In the genomic region with DNA sequence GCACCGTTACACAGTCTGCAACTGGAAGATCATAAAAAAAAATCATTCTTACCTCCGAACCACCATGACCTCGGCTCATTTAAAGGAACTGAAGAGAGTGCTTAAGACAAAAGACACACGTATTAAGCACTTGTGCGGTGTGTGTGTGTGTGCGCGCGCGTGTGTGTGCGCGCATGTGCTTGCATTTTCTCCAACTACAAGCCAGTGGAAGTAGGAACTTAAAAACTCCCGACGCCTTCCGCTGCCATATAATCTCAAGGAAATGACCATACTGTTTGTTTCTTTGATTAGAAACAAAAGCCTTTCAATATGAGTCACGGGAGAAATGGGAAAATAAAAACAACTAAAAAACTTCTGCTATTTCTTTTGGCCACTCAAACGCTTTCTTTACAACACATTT, we compare ENCODE assay signal across 11 cellular contexts. TPM values are rescaled to one million over a fixed set of nuclear protein-coding genes. Genes with fewer than 3 reads are reported as not detected.
DNase-seq lines count a peak whose midpoint lies in the region; ATAC-seq, FAIRE-seq and TF ChIP-seq lines count a peak whose summit lies in the region.
"Had no signal": no experiment of that assay in that cellular context is flagged by ENCODE, and none has a peak within 500 bp of the region (broad histone marks: within the 10 kb centered on the region; RNA-seq: fewer than 3 reads in every experiment).

No MANE protein-coding gene starts in this region.

- H3K9ac ChIP-seq in kidney (ENCODE audit: low read length in 2 of 2): no peak overlapping the region

- WGBS in suprapubic skin: 79% methylated on average over 16 of the region's 16 CpGs

- H3K27me3 ChIP-seq in suprapubic skin: no peaks in the 10 kb centered on the region

- ATAC-seq in activated CD4-positive, alpha-beta T cell treated with anti-CD3 and anti-CD28 coated beads for 36 hours: no peak
- ATAC-seq in activated T-helper 17 cell treated with anti-CD3 and anti-CD28 coated beads, Interleukin-2, amount 50 U/mL, for 72 hours (replicated peaks): no peak
- ATAC-seq in esophagus mucosa: no peak
- ATAC-seq: A549 had no signal

- TF ChIP-seq CTCF in kidney (IDR thresholded peaks at IDR 0.05; ENCODE audit: borderline replicate concordance, extremely low read depth, insufficient read depth) (no peak), suprapubic skin (IDR thresholded peaks at IDR 0.05) (no peak)

- FAIRE-seq in kidney (lab: Jason Lieb, UNC): no peak
- FAIRE-seq: A549 had no signal

- TF ChIP-seq POLR2A in suprapubic skin (IDR thresholded peaks at IDR 0.05): no peak

- no peaks in the 10 kb centered on the region for H3K4me1 ChIP-seq in kidney (ENCODE audit: control insufficient read depth in 1 of 2, insufficient read depth in 1 of 2, low read depth in 1 of 2, low read length in 2 of 2)
- H3K4me1 ChIP-seq in suprapubic skin: peaks cover 15% of the 10 kb centered on the region
- H3K4me1 ChIP-seq: A549 had no signal

- H3K4me3 ChIP-seq in kidney (ENCODE audit: low read length in 2 of 2) (peak overlapping the region; percentile 32 to 50), suprapubic skin (peak overlapping the region; percentile 28)
- H3K4me3 ChIP-seq: A549 had no signal

- H3K9me3 ChIP-seq in kidney (ENCODE audit: control insufficient read depth in 1 of 2, low read length in 2 of 2) (no peaks in the 10 kb centered on the region), suprapubic skin (no peaks in the 10 kb centered on the region)
- H3K9me3 ChIP-seq: A549 had no signal

- H3K4me3 Mint-ChIP-seq in activated CD4-positive, alpha-beta T cell treated with anti-CD3 and anti-CD28 coated beads for 36 hours: peak overlapping the region; percentile 56
- H3K4me3 Mint-ChIP-seq in activated T-helper 17 cell treated with anti-CD3 and anti-CD28 coated beads, Interleukin-2, amount 50 U/mL, for 72 hours: peak overlapping the region; percentile 53

- peaks cover 13% of the 10 kb centered on the region for H3K27me3 Mint-ChIP-seq in activated CD4-positive, alpha-beta T cell treated with anti-CD3 and anti-CD28 coated beads for 36 hours
- H3K27me3 Mint-ChIP-seq in activated T-helper 17 cell treated with anti-CD3 and anti-CD28 coated beads, Interleukin-2, amount 50 U/mL, for 72 hours: peaks cover 12% of the 10 kb centered on the region

- peaks cover 10% of the 10 kb centered on the region for H3K4me1 Mint-ChIP-seq in activated CD4-positive, alpha-beta T cell treated with anti-CD3 and anti-CD28 coated beads for 36 hours
- peaks cover 4% of the 10 kb centered on the region for H3K4me1 Mint-ChIP-seq in activated T-helper 17 cell treated with anti-CD3 and anti-CD28 coated beads, Interleukin-2, amount 50 U/mL, for 72 hours

- POLR2A ChIA-PET in activated CD4-positive, alpha-beta T cell treated with anti-CD3 and anti-CD28 coated beads for 36 hours (lab: Charles Lee): no interaction called here

- peaks cover 2% of the 10 kb centered on the region for H3K9me3 Mint-ChIP-seq in activated CD4-positive, alpha-beta T cell treated with anti-CD3 and anti-CD28 coated beads for 36 hours (ENCODE audit: low read depth)
- no peaks in the 10 kb centered on the region for H3K9me3 Mint-ChIP-seq in activated T-helper 17 cell treated with anti-CD3 and anti-CD28 coated beads, Interleukin-2, amount 50 U/mL, for 72 hours

- H3K27ac Mint-ChIP-seq in activated CD4-positive, alpha-beta T cell treated with anti-CD3 and anti-CD28 coated beads for 36 hours: peak overlapping the region; percentile 62
- H3K27ac Mint-ChIP-seq in activated T-helper 17 cell treated with anti-CD3 and anti-CD28 coated beads, Interleukin-2, amount 50 U/mL, for 72 hours: no peak overlapping the region

- TF ChIP-seq EP300 in suprapubic skin (IDR thresholded peaks at IDR 0.05): no peak

- H3K36me3 ChIP-seq in kidney (ENCODE audit: control insufficient read depth in 1 of 2, insufficient read depth in 2 of 2, low read length in 2 of 2) (no peaks in the 10 kb centered on the region), suprapubic skin (no peaks in the 10 kb centered on the region)

- intact Hi-C loops in activated CD4-positive, alpha-beta T cell treated with anti-CD3 and anti-CD28 coated beads for 36 hours (cut with DNase I, micrococcal nuclease): no loop called here
- intact Hi-C loops in kidney (cut with DNase I): no loop called here

- DNase-seq in activated CD4-positive, alpha-beta T cell treated with anti-CD3 and anti-CD28 coated beads for 36 hours: no peak
- no peak for DNase-seq in activated CD4-positive, alpha-beta T cell treated with anti-CD3 and anti-CD28 coated beads, Interleukin-2, amount 50 U/mL, for 48 hours
- DNase-seq in kidney (no peak), suprapubic skin (ENCODE audit: low spot score in 2 of 2) (no peak)
- DNase-seq in activated CD4-positive, alpha-beta T cell treated with anti-CD3 and anti-CD28 coated beads, Interleukin-2, amount 50 U/mL, for 1 hour: no peak
- no peak for DNase-seq in activated effector memory CD4-positive, alpha-beta T cell treated with Interleukin-2 at 50 U/mL for 16 hours
- DNase-seq: erythroblast, NCI-H1930 had no signal

- CTCF ChIA-PET in activated CD4-positive, alpha-beta T cell treated with anti-CD3 and anti-CD28 coated beads for 36 hours (lab: Charles Lee): no interaction called here

- H3K27ac ChIP-seq in kidney (ENCODE audit: low read depth in 2 of 2, low read length in 2 of 2) (peak overlapping the region; percentile 1 to 65), suprapubic skin (peak overlapping the region; percentile 42)
- H3K27ac ChIP-seq: A549 had no signal

- no peaks in the 10 kb centered on the region for H3K36me3 Mint-ChIP-seq in activated CD4-positive, alpha-beta T cell treated with anti-CD3 and anti-CD28 coated beads for 36 hours (ENCODE audit: low read depth)
- no peaks in the 10 kb centered on the region for H3K36me3 Mint-ChIP-seq in activated T-helper 17 cell treated with anti-CD3 and anti-CD28 coated beads, Interleukin-2, amount 50 U/mL, for 72 hours (ENCODE audit: low read depth)

RNA-seq across cellular contexts. Expression of a gene that starts 32.4 kb away (rescaled TPM):
- 1 to 10 TPM; 8.0 to 8.3 TPM for total RNA-seq in activated CD4-positive, alpha-beta T cell treated with anti-CD3 and anti-CD28 coated beads for 36 hours
- 10 to 100 TPM; 16.6 to 49.0 TPM for total RNA-seq in activated T-helper 17 cell treated with anti-CD3 and anti-CD28 coated beads, Interleukin-2, amount 50 U/mL, for 72 hours
- total RNA-seq in kidney (50.5 TPM), suprapubic skin (10 to 100 TPM; 53.8 to 75.3 (median 67.8) TPM), esophagus mucosa (35.1 TPM)
- 11.8 TPM for polyA plus RNA-seq in kidney (ENCODE audit: insufficient read depth, low read depth, low replicate concordance)
